ENCODE assay signal across 29 cellular contexts in the genomic region with DNA sequence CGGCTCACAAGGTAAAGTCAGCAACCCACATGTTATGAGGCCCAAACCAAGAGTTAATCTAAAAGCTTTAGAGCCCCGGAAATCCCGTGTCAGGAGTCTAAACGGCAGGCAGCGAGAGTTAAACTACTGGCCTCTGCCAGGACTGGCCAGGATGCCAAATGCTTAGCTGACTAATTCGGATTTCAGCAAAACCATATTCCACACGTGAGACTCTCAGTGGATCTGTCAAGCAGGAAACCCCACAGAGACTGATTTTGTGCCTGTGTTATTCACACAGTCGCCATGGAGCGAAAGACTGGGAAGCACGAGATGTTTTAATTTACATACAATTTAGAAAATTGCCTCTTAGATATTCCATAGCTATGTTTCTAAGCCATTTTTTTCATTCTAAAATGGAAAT.
"Had no signal": no experiment of that assay in that cellular context is flagged by ENCODE, and none has a peak within 500 bp of the region (broad histone marks: within the 10 kb centered on the region; RNA-seq: fewer than 3 reads in every experiment).

No MANE protein-coding gene starts in this region.

- H3K27ac ChIP-seq: body of pancreas, coronary artery, WERI-Rb-1 had no signal

- H3K27me3 Mint-ChIP-seq: activated B cell treated with CpG ODN at 0.5 μM for 24 hours; activated CD8-positive, alpha-beta T cell treated with anti-CD3 and anti-CD28 coated beads for 36 hours; activated naive CD8-positive, alpha-beta T cell; activated T-helper 17 cell treated with anti-CD3 and anti-CD28 coated beads, Interleukin-2, amount 50 U/mL, for 72 hours; central memory CD8-positive, alpha-beta T cell; T-helper 17 cell had no signal

- DNase-seq: activated B cell treated with CpG ODN at 0.5 μM for 24 hours; activated CD4-positive, alpha-beta T cell treated with anti-CD3 and anti-CD28 coated beads, Interleukin-2, amount 10 ng/mL, durations not matched to agents 7 days and 5 days; activated CD4-positive, alpha-beta T cell treated with anti-CD3 and anti-CD28 coated beads, Interleukin-2, amount 50 U/mL, for 48 hours; activated CD8-positive, alpha-beta memory T cell treated with anti-CD3 and anti-CD28 coated beads for 24 hours; activated CD8-positive, alpha-beta T cell treated with anti-CD3 and anti-CD28 coated beads for 36 hours; activated effector memory CD4-positive, alpha-beta T cell treated with Interleukin-2 at 50 U/mL for 16 hours; activated gamma-delta T cell treated with Interleukin-2 at 50 U/mL for 16 hours; activated naive CD4-positive, alpha-beta T cell treated with anti-CD3 and anti-CD28 coated beads, Interleukin-2, amount 50 U/mL, for 16 hours; activated naive CD4-positive, alpha-beta T cell treated with Interleukin-2 at 50 U/mL for 16 hours; activated T-cell treated with anti-CD3 and anti-CD28 coated beads, Interleukin-2, amount 50 U/mL, for 4 hours; amniotic stem cell; body of pancreas; dorsolateral prefrontal cortex; effector memory CD4-positive, alpha-beta T cell; endodermal cell; foreskin melanocyte; hippocampal formation; T-helper 1 cell; T-helper 17 cell; T1000; WERI-Rb-1 had no signal

- H3K4me1 Mint-ChIP-seq: activated B cell treated with CpG ODN at 0.5 μM for 24 hours; activated CD4-positive, alpha-beta T cell treated with anti-CD3 and anti-CD28 coated beads, Interleukin-2, amount 10 ng/mL, durations not matched to agents 7 days and 5 days; activated T-helper 17 cell treated with anti-CD3 and anti-CD28 coated beads, Interleukin-2, amount 50 U/mL, for 72 hours; central memory CD8-positive, alpha-beta T cell; endodermal cell; T-helper 17 cell had no signal

- ATAC-seq: activated CD4-positive, CD25-positive, alpha-beta regulatory T cell treated with anti-CD3 and anti-CD28 coated beads, Interleukin-2, amount 50 U/mL, for 24 hours; activated CD8-positive, alpha-beta T cell treated with anti-CD3 and anti-CD28 coated beads for 36 hours; activated T-cell treated with anti-CD3 and anti-CD28 coated beads, Interleukin-2, amount 50 U/mL, for 4 hours; activated T-helper 17 cell treated with anti-CD3 and anti-CD28 coated beads, Interleukin-2, amount 50 U/mL, for 72 hours; body of pancreas; esophagus mucosa; T-helper 17 cell had no signal

- H3K4me1 ChIP-seq: body of pancreas had no signal

- H3K27me3 ChIP-seq: body of pancreas, dorsolateral prefrontal cortex had no signal

- H3K4me3 ChIP-seq: body of pancreas, coronary artery had no signal

- H3K36me3 ChIP-seq: WERI-Rb-1 had no signal

- H3K27ac Mint-ChIP-seq: activated B cell treated with CpG ODN at 0.5 μM for 24 hours; activated CD4-positive, alpha-beta T cell treated with anti-CD3 and anti-CD28 coated beads, Interleukin-2, amount 10 ng/mL, durations not matched to agents 7 days and 5 days; activated CD8-positive, alpha-beta T cell treated with anti-CD3 and anti-CD28 coated beads for 36 hours; activated naive CD8-positive, alpha-beta T cell; activated T-helper 17 cell treated with anti-CD3 and anti-CD28 coated beads, Interleukin-2, amount 50 U/mL, for 72 hours; dendritic cell treated with granulocyte-macrophage colony-stimulating factor and Interleukin-4, amounts not matched to agents 40 ng/mL and 50 ng/mL, for 4 days; endodermal cell; T-helper 17 cell; T-helper 2 cell treated with Interferon-gamma antibody and Interleukin-4, amounts not matched to agents 5 μg/mL and 100 μg/mL, for 36 hours had no signal

- H3K4me3 Mint-ChIP-seq: activated B cell treated with CpG ODN at 0.5 μM for 24 hours; activated CD4-positive, alpha-beta T cell treated with anti-CD3 and anti-CD28 coated beads, Interleukin-2, amount 10 ng/mL, durations not matched to agents 7 days and 5 days; activated CD8-positive, alpha-beta T cell treated with anti-CD3 and anti-CD28 coated beads for 36 hours; activated naive CD8-positive, alpha-beta T cell; activated T-cell treated with anti-CD3 and anti-CD28 coated beads, Interleukin-2, amount 50 U/mL, for 4 hours; activated T-helper 17 cell treated with anti-CD3 and anti-CD28 coated beads, Interleukin-2, amount 50 U/mL, for 72 hours; central memory CD8-positive, alpha-beta T cell; dendritic cell treated with granulocyte-macrophage colony-stimulating factor and Interleukin-4, amounts not matched to agents 40 ng/mL and 50 ng/mL, for 4 days; endodermal cell; T-helper 17 cell; T-helper 2 cell treated with Interferon-gamma antibody and Interleukin-4, amounts not matched to agents 5 μg/mL and 100 μg/mL, for 36 hours had no signal
